ENCODE assay signal across 8 cellular contexts in genomic region chr3:187740446-187741399, GRCh38. TPM values are rescaled to one million over a fixed set of nuclear protein-coding genes. Genes with fewer than 3 reads are reported as not detected.
A peak's percentile ranks its signal among the peaks of the same experiment; 100 is the strongest.
DNase-seq lines count a peak whose midpoint lies in the region; ATAC-seq and TF ChIP-seq lines count a peak whose summit lies in the region.

No MANE protein-coding gene starts in this region.

- peak overlapping the region; percentile 100 for H3K27ac Mint-ChIP-seq in activated naive CD4-positive, alpha-beta T cell treated with anti-CD3 and anti-CD28 coated beads, Interleukin-2, amount 50 U/mL, for 72 hours

- H3K36me3 Mint-ChIP-seq in activated naive CD4-positive, alpha-beta T cell treated with anti-CD3 and anti-CD28 coated beads, Interleukin-2, amount 50 U/mL, for 72 hours = peaks cover 16 to 64% of the 10 kb centered on the region in 2 donors

- H3K27ac ChIP-seq in C4-2B = peak overlapping the region; percentile 85
- peak overlapping the region; percentile 97 for H3K27ac ChIP-seq in neutrophil
- H3K27ac ChIP-seq in transverse colon = peak overlapping the region; percentile 91 to 99 (median 98)

- H3K36me3 ChIP-seq in neutrophil (peaks cover 30% of the 10 kb centered on the region), transverse colon (no peaks in the 10 kb centered on the region)

- TF ChIP-seq POLR2A in Raji (IDR thresholded peaks at IDR 0.05; ENCODE audit: insufficient read depth, low read depth, low read length) = peak; percentile 25; the same call in 1 of the 2 replicates
- TF ChIP-seq POLR2A in transverse colon (IDR thresholded peaks at IDR 0.05) = no peak
- TF ChIP-seq POLR2A in GM18505 (IDR thresholded peaks at IDR 0.05; ENCODE audit: borderline replicate concordance, extremely low read depth, insufficient read depth, insufficient read length) = no peak

- peak overlapping the region; percentile 87 to 97 for H3K4me3 ChIP-seq in neutrophil (ENCODE audit: low read depth in 1 of 2, low read length in 1 of 2)
- H3K4me3 ChIP-seq in transverse colon = peak overlapping the region; percentile 43 to 71 (median 51)

- TF ChIP-seq CTCF in C4-2B (conservative IDR thresholded peaks at IDR 0.05) = peak; percentile 88
- TF ChIP-seq CTCF in neutrophil (IDR thresholded peaks at IDR 0.05) = peak; percentile 88
- TF ChIP-seq CTCF in transverse colon (IDR thresholded peaks at IDR 0.05) = peak; percentile 91 to 99 (median 94)

- WGBS in transverse colon (ENCODE audit: low coverage in 1 of 2), 2 donors = 0 to 1% methylated on average over 6 to 38 of the region's 38 CpGs

- H3K9me3 ChIP-seq in neutrophil (no peaks in the 10 kb centered on the region), transverse colon (no peaks in the 10 kb centered on the region)

- TF ChIP-seq EP300 in transverse colon (IDR thresholded peaks at IDR 0.05; ENCODE audit: low read depth) = no peak

- intact Hi-C loops in transverse colon (cut with DNase I; ENCODE audit: low total_unique reads) = loop anchor here (2.0 to 10.0 kb wide), 5 partner anchors 164 to 1212 kb away; no protein-coding TSS in a partner anchor

- in situ Hi-C loops in transverse colon (cut with MboI; ENCODE audit: low pct_ligation_motif_present in 1 of 4, low pct_unique_long_range_greater_than_20kb in 1 of 4, low sequenced_read_pairs in 3 of 4) = loop anchor here (5.0 to 25.0 kb wide), 8 partner anchors 414 to 1397 kb away; partner anchors contain the start of gene LPP (in 2 of the 4)

- H3K9me3 Mint-ChIP-seq in activated naive CD4-positive, alpha-beta T cell treated with anti-CD3 and anti-CD28 coated beads, Interleukin-2, amount 50 U/mL, for 72 hours = no peaks in the 10 kb centered on the region

- DNase-seq in HT1080 (ENCODE audit: low read depth) (peak; percentile 46), glomerular visceral epithelial cell (ENCODE audit: extremely low spot score) (peak; percentile 47), transverse colon (peak; percentile 76)
- peak; percentile 70 to 77 for DNase-seq in activated naive CD4-positive, alpha-beta T cell treated with anti-CD3 and anti-CD28 coated beads, Interleukin-2, amount 50 U/mL, for 72 hours (ENCODE audit: low spot score in 2 of 2)

- no peaks in the 10 kb centered on the region for H3K27me3 ChIP-seq in neutrophil
- no peaks in the 10 kb centered on the region for H3K27me3 ChIP-seq in transverse colon

- ATAC-seq in activated naive CD4-positive, alpha-beta T cell treated with anti-CD3 and anti-CD28 coated beads, Interleukin-2, amount 50 U/mL, for 72 hours = peak; percentile 1 to 42
- no peak for ATAC-seq in GM18505 (IDR thresholded peaks at IDR 0.05; ENCODE audit: unreplicated experiment)

- peaks cover 59 to 64% of the 10 kb centered on the region in 2 experiments for H3K4me1 ChIP-seq in neutrophil (ENCODE audit: control insufficient read depth in 1 of 2, insufficient read depth in 1 of 2, low read depth in 1 of 2, low read length in 1 of 2)
- peaks cover 0 to 44% (median 42%) of the 10 kb centered on the region in 4 donors for H3K4me1 ChIP-seq in transverse colon

RNA-seq across cellular contexts. Expression of gene BCL6, which starts 4.5 kb away (rescaled TPM):
- 7.0 and 10.4 TPM in 2 replicates for total RNA-seq in HT1080 (2014; rRNA removed; shearing (Covaris generic))
- 10.8 and 11.7 TPM in 2 replicates for polyA plus RNA-seq in HT1080 (2015; cell fraction: cytosol; rRNA removed)
- polyA plus RNA-seq in HT1080 (2015; cell fraction: nucleus; rRNA removed) = 35.8 and 39.4 TPM in 2 replicates
- total RNA-seq in activated naive CD4-positive, alpha-beta T cell treated with anti-CD3 and anti-CD28 coated beads, Interleukin-2, amount 50 U/mL, for 72 hours = 100 to 1,000 TPM; 103 to 114 TPM
- total RNA-seq in transverse colon = 10 to 100 TPM; 18.7 to 65.5 (median 32.5) TPM

RNA-seq across cellular contexts. Expression of gene RTP2, which starts 38.4 kb away (rescaled TPM):
- 0.27 TPM in 1 of 2 replicates, not detected in the other for total RNA-seq in HT1080 (2014; rRNA removed; shearing (Covaris generic))
- not detected in 2 replicates for polyA plus RNA-seq in HT1080 (2015; cell fraction: cytosol; rRNA removed)
- polyA plus RNA-seq in HT1080 (2015; cell fraction: nucleus; rRNA removed) = not detected in 2 replicates
- total RNA-seq in activated naive CD4-positive, alpha-beta T cell treated with anti-CD3 and anti-CD28 coated beads, Interleukin-2, amount 50 U/mL, for 72 hours = not detected
- total RNA-seq in transverse colon = not detected
